Comparison of ENCODE assay signal across 1 cellular context in genomic region chr3:48832691-48833090, GRCh38.
TF ChIP-seq lines count a peak whose summit lies in the region.

No MANE protein-coding gene starts in this region.

TF ChIP-seq in HepG2, 621 proteins besides CTCF, POLR2A, EP300 and RAD21 (continued from another document):
- no peak for TF ChIP-seq ELK4 (CRISPR knock-in tag; IDR thresholded peaks at IDR 0.05; ENCODE audit: borderline replicate concordance)
- TF ChIP-seq ZNF512B (CRISPR knock-in tag; IDR thresholded peaks at IDR 0.05; ENCODE audit: borderline replicate concordance) = no peak
- no peak for TF ChIP-seq RORA (CRISPR knock-in tag; IDR thresholded peaks at IDR 0.05)
- TF ChIP-seq ZNF609 (CRISPR knock-in tag; IDR thresholded peaks at IDR 0.05; ENCODE audit: borderline replicate concordance) = no peak
- TF ChIP-seq ZNF552 (CRISPR knock-in tag; IDR thresholded peaks at IDR 0.05; ENCODE audit: borderline replicate concordance) = no peak
- no peak for TF ChIP-seq NKX3-1 (CRISPR knock-in tag; IDR thresholded peaks at IDR 0.05)
- TF ChIP-seq ZNF10 (CRISPR knock-in tag; IDR thresholded peaks at IDR 0.05; ENCODE audit: borderline replicate concordance, low read depth) = no peak
